8 cellular contexts compared by ENCODE assay signal in genomic region chr5:180860887-180861822, GRCh38. TPM values are rescaled to one million over a fixed set of nuclear protein-coding genes. Genes with fewer than 3 reads are reported as not detected.
DNase-seq lines count a peak whose midpoint lies in the region; ATAC-seq and TF ChIP-seq lines count a peak whose summit lies in the region.

Gene ZFP62 (minus strand): TSS chr5:180861276. CDS start chr5:180861219, 57 bp downstream.

- peak; percentile 73 for ATAC-seq in CD4-positive, alpha-beta T cell (ENCODE audit: poor library complexity)
- ATAC-seq in GM19452 (IDR thresholded peaks at IDR 0.05; ENCODE audit: unreplicated experiment) (peak; percentile 91), HG03575 (IDR thresholded peaks at IDR 0.05; ENCODE audit: extremely low read depth, insufficient number of reproducible peaks, low FRiP score, unreplicated experiment) (peak; percentile 29), lower lobe of right lung (peak; percentile 97 to 98)

- peak; percentile 78 to 89 (median 84) for DNase-seq in CD4-positive, alpha-beta T cell
- peak; percentile 94 for DNase-seq in NCI-H82 (lab: John Stamatoyannopoulos, UW)
- peak; percentile 88 for DNase-seq in activated CD4-positive, alpha-beta memory T cell treated with anti-CD3 and anti-CD28 coated beads, Interleukin-2, amount 10 ng/mL, durations not matched to agents 7 days and 5 days
- DNase-seq in lower lobe of right lung = peak; percentile 94
- DNase-seq in stimulated activated CD4-positive, alpha-beta T cell treated with anti-CD3 and anti-CD28 coated beads, TNF-alpha, amount 100 ng/mL, for 1 hour (ENCODE audit: low read depth in 3 of 3, low spot score in 1 of 3) = peak; percentile 70 to 83 (median 70)

- CTCF ChIA-PET in CD4-positive, alpha-beta T cell (lab: Charles Lee) = interaction anchor here (0.7 to 1.8 kb wide), 14 partner anchors 9 to 77 kb away, joined by 3 to 10 read pairs (median 3); no protein-coding TSS in a partner anchor
- CTCF ChIA-PET in activated CD4-positive, alpha-beta memory T cell treated with anti-CD3 and anti-CD28 coated beads, Interleukin-2, amount 10 ng/mL, durations not matched to agents 7 days and 5 days (lab: Charles Lee) = interaction anchor here (0.7 to 2.4 kb wide), 7 partner anchors 9 to 75 kb away, joined by 3 to 20 read pairs (median 5); no protein-coding TSS in a partner anchor

- H3K4me1 ChIP-seq in duodenal mucosa (ENCODE audit: control insufficient read depth in 1 of 2, insufficient read depth in 2 of 2, low read length in 2 of 2) (peaks cover 14 to 18% of the 10 kb centered on the region in 2 donors), lower lobe of right lung (peaks cover 10% of the 10 kb centered on the region)

- H3K9me3 Mint-ChIP-seq in CD4-positive, alpha-beta T cell = no peaks in the 10 kb centered on the region
- H3K9me3 Mint-ChIP-seq in activated CD4-positive, alpha-beta memory T cell treated with anti-CD3 and anti-CD28 coated beads, Interleukin-2, amount 10 ng/mL, durations not matched to agents 7 days and 5 days = no peaks in the 10 kb centered on the region

- H3K4me1 Mint-ChIP-seq in CD4-positive, alpha-beta T cell (ENCODE audit: low read depth) = peaks cover 27% of the 10 kb centered on the region
- H3K4me1 Mint-ChIP-seq in activated CD4-positive, alpha-beta memory T cell treated with anti-CD3 and anti-CD28 coated beads, Interleukin-2, amount 10 ng/mL, durations not matched to agents 7 days and 5 days = peaks cover 16% of the 10 kb centered on the region

- H3K4me3 ChIP-seq in duodenal mucosa (ENCODE audit: low read depth in 1 of 2, low read length in 2 of 2) (peak within 1 kb of the TSS; percentile 84 to 85), lower lobe of right lung (peak within 1 kb of the TSS; percentile 96)

- peaks cover 30% of the 10 kb centered on the region for H3K36me3 Mint-ChIP-seq in CD4-positive, alpha-beta T cell (ENCODE audit: low read depth)
- H3K36me3 Mint-ChIP-seq in activated CD4-positive, alpha-beta memory T cell treated with anti-CD3 and anti-CD28 coated beads, Interleukin-2, amount 10 ng/mL, durations not matched to agents 7 days and 5 days (ENCODE audit: low read depth) = peaks cover 22% of the 10 kb centered on the region

- peak within 1 kb of the TSS; percentile 85 for H3K27ac ChIP-seq in CD4-positive, alpha-beta T cell (ENCODE audit: low read depth, low read length)
- H3K27ac ChIP-seq in duodenal mucosa (ENCODE audit: low read depth, low read length) = peak within 1 kb of the TSS; percentile 89
- H3K27ac ChIP-seq in lower lobe of right lung = peak within 1 kb of the TSS; percentile 91

- H3K27me3 Mint-ChIP-seq in CD4-positive, alpha-beta T cell = peaks cover 5% of the 10 kb centered on the region
- peaks cover 5% of the 10 kb centered on the region for H3K27me3 Mint-ChIP-seq in activated CD4-positive, alpha-beta memory T cell treated with anti-CD3 and anti-CD28 coated beads, Interleukin-2, amount 10 ng/mL, durations not matched to agents 7 days and 5 days

- intact Hi-C loops in CD4-positive, alpha-beta T cell (cut with DNase I, micrococcal nuclease) = loop anchor here (2.0 to 10.0 kb wide), 10 partner anchors 28 to 566 kb away; partner anchors contain the start of genes MGAT1 (in 2 of the 2), CNOT6 (in 1 of the 2), MAPK9 (in 1 of the 2) and RACK1 (in 1 of the 2)
- intact Hi-C loops in lower lobe of right lung (cut with DNase I) = no loop called here

- H3K9ac ChIP-seq in duodenal mucosa (ENCODE audit: low read depth in 1 of 2, low read length in 2 of 2) = peak within 1 kb of the TSS; percentile 92 to 100

- peaks cover 0 to 11% of the 10 kb centered on the region in 2 donors for H3K36me3 ChIP-seq in duodenal mucosa (ENCODE audit: control insufficient read depth in 1 of 2, insufficient read depth in 2 of 2, low read length in 2 of 2)
- H3K36me3 ChIP-seq in lower lobe of right lung = peaks cover under 1% of the 10 kb centered on the region

- no peaks in the 10 kb centered on the region for H3K27me3 ChIP-seq in CD4-positive, alpha-beta T cell (ENCODE audit: control insufficient read depth, insufficient read depth, low read length)
- no peaks in the 10 kb centered on the region for H3K27me3 ChIP-seq in duodenal mucosa (ENCODE audit: control insufficient read depth in 1 of 2, insufficient read depth in 2 of 2, low read length in 2 of 2)
- no peaks in the 10 kb centered on the region for H3K27me3 ChIP-seq in lower lobe of right lung (ENCODE audit: low read depth)

- no peaks in the 10 kb centered on the region for H3K9me3 ChIP-seq in CD4-positive, alpha-beta T cell (ENCODE audit: control insufficient read depth, low read length)
- H3K9me3 ChIP-seq in duodenal mucosa (ENCODE audit: control insufficient read depth in 1 of 2, low read length in 2 of 2) = no peaks in the 10 kb centered on the region
- H3K9me3 ChIP-seq in lower lobe of right lung = no peaks in the 10 kb centered on the region

- peak; percentile 50 for TF ChIP-seq CTCF in CD4-positive, alpha-beta T cell (IDR thresholded peaks at IDR 0.05)
- no peak for TF ChIP-seq CTCF in lower lobe of right lung (IDR thresholded peaks at IDR 0.05)

- peak within 1 kb of the TSS; percentile 95 for H3K4me3 Mint-ChIP-seq in CD4-positive, alpha-beta T cell
- H3K4me3 Mint-ChIP-seq in activated CD4-positive, alpha-beta memory T cell treated with anti-CD3 and anti-CD28 coated beads, Interleukin-2, amount 10 ng/mL, durations not matched to agents 7 days and 5 days = peak within 1 kb of the TSS; percentile 95

- POLR2A ChIA-PET in CD4-positive, alpha-beta T cell (lab: Charles Lee) = interaction anchor here (0.9 to 5.4 kb wide), 8 partner anchors 30 to 327 kb away, joined by 3 to 50 read pairs (median 6); partner anchors contain the start of gene MGAT1
- POLR2A ChIA-PET in activated CD4-positive, alpha-beta memory T cell treated with anti-CD3 and anti-CD28 coated beads, Interleukin-2, amount 10 ng/mL, durations not matched to agents 7 days and 5 days (lab: Charles Lee) = interaction anchor here (1.2 to 5.9 kb wide), 7 partner anchors 11 to 61 kb away, joined by 3 to 91 read pairs (median 9); partner anchors contain the start of gene MGAT1

- peak within 1 kb of the TSS; percentile 95 for H3K27ac Mint-ChIP-seq in CD4-positive, alpha-beta T cell
- H3K27ac Mint-ChIP-seq in activated CD4-positive, alpha-beta memory T cell treated with anti-CD3 and anti-CD28 coated beads, Interleukin-2, amount 10 ng/mL, durations not matched to agents 7 days and 5 days = peak within 1 kb of the TSS; percentile 95

RNA-seq across cellular contexts. Expression of gene ZFP62, which starts in this region (rescaled TPM):
- total RNA-seq in CD4-positive, alpha-beta T cell = 10 to 100 TPM; 22.6 to 24.9 TPM
- 10 to 100 TPM; 19.4 to 20.0 TPM for total RNA-seq in activated CD4-positive, alpha-beta memory T cell treated with anti-CD3 and anti-CD28 coated beads, Interleukin-2, amount 10 ng/mL, durations not matched to agents 7 days and 5 days
- total RNA-seq in lower lobe of right lung = 28.3 TPM

Comparison
In these comparisons a context has a peak if more than half of its experiments do, and no peak if none do; other contexts are left out.
1. Peak in every context shown above with its lines: DNase-seq, ATAC-seq, H3K4me3 ChIP-seq and H3K27ac ChIP-seq.
2. ATAC-seq: peak in every context shown above with its lines; median percentile 98 in lower lobe of right lung; 91 in GM19452; 73 in CD4-positive, alpha-beta T cell; 29 in HG03575.